ENCODE assay signal across 25 cellular contexts in the genomic region with DNA sequence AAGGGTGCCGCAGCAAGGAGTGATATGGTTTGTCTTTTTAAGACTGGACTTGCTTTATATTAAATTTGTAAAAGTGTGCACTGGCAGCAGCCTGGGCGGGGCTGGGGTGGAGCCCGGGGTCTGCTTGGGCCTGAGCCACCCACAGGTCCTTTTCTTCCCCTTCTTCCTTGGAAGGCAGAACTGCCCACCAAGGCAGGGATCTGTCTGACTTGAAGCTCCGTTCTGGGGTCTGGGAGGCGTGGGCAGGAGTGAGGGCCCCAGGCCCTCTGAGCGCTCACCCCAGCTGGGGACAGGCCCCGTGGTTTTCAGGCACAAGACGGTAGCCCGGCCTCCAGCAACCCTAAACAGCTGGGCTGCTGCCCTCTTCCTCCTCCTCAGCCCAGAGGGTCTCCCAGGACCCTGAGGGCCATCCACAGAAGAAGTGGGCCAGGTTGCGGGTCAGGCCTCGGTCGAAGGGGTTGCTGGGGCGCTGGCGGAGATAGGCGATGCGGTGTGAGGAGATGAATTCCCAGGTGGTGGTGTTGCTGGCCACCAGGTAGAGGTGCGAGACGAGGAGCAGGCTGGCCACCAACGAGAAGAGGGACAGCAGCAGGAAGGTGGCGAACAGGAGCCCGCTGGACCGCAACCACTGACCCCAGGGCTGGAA. TPM values are rescaled to one million over a fixed set of nuclear protein-coding genes. Genes with fewer than 3 reads are reported as not detected.
DNase-seq lines count a peak whose midpoint lies in the region; ATAC-seq and TF ChIP-seq lines count a peak whose summit lies in the region.
"Had no signal": no experiment of that assay in that cellular context is flagged by ENCODE, and none has a peak within 500 bp of the region (broad histone marks: within the 10 kb centered on the region; RNA-seq: fewer than 3 reads in every experiment).

No MANE protein-coding gene starts in this region.

- DNase-seq in T-helper 2 cell treated with Interferon-gamma antibody and Interleukin-4, amounts not matched to agents 5 μg/mL and 100 μg/mL, for 36 hours (ENCODE audit: low spot score), result no peak
- DNase-seq in T-helper 2 cell (no peak), T-helper 17 cell (no peak), mesothelial cell of epicardium (ENCODE audit: low spot score in 2 of 2, unreplicated experiment in 2 of 2) (no peak), NCI-H187 (lab: John Stamatoyannopoulos, UW) (no peak)
- no peak for DNase-seq in CD8-positive, alpha-beta memory T cell
- DNase-seq: 8988T; activated CD4-positive, CD25-positive, alpha-beta regulatory T cell treated with anti-CD3 and anti-CD28 coated beads, Interleukin-2, amount 50 U/mL, for 72 hours; activated CD8-positive, alpha-beta T cell treated with anti-CD3 and anti-CD28 coated beads, Interleukin-2, amount 10 ng/mL, durations not matched to agents 7 days and 5 days; activated naive CD8-positive, alpha-beta T cell treated with anti-CD3 and anti-CD28 coated beads, Interleukin-2, amount 10 ng/mL, durations not matched to agents 7 days and 5 days; activated T-cell treated with anti-CD3 and anti-CD28 coated beads, Interleukin-2, amount 50 U/mL, for 1 hour; AML-193; central memory CD4-positive, alpha-beta T cell; DMS79 treated with DMSO at 0.1 percent for 48 hours; NCI-H1048; NCI-H187 treated with DMSO at 0.1 percent for 48 hours; NCI-H226; nucleus accumbens had no signal

- peaks cover 20% of the 10 kb centered on the region for H3K4me1 ChIP-seq in CD8-positive, alpha-beta memory T cell (ENCODE audit: insufficient read depth, low read length)

- no peaks in the 10 kb centered on the region for H3K9me3 Mint-ChIP-seq in T-helper 2 cell treated with Interferon-gamma antibody and Interleukin-4, amounts not matched to agents 5 μg/mL and 100 μg/mL, for 36 hours
- H3K9me3 Mint-ChIP-seq in CD8-positive, alpha-beta memory T cell, result no peaks in the 10 kb centered on the region
- H3K9me3 Mint-ChIP-seq in mesothelial cell of epicardium, result no peaks in the 10 kb centered on the region
- H3K9me3 Mint-ChIP-seq: activated naive CD8-positive, alpha-beta T cell treated with anti-CD3 and anti-CD28 coated beads, Interleukin-2, amount 10 ng/mL, durations not matched to agents 7 days and 5 days; type B pancreatic cell had no signal

- peaks cover 2% of the 10 kb centered on the region for H3K36me3 Mint-ChIP-seq in T-helper 2 cell treated with Interferon-gamma antibody and Interleukin-4, amounts not matched to agents 5 μg/mL and 100 μg/mL, for 36 hours (ENCODE audit: low read depth)
- peaks cover 0 to 29% (median 0%) of the 10 kb centered on the region in 3 donors for H3K36me3 Mint-ChIP-seq in CD8-positive, alpha-beta memory T cell
- H3K36me3 Mint-ChIP-seq in T-helper 17 cell (ENCODE audit: low read depth) (no peaks in the 10 kb centered on the region), mesothelial cell of epicardium (no peaks in the 10 kb centered on the region)
- H3K36me3 Mint-ChIP-seq: type B pancreatic cell had no signal

- H3K36me3 ChIP-seq in CD8-positive, alpha-beta memory T cell (ENCODE audit: insufficient read depth, low read length), result no peaks in the 10 kb centered on the region

- no peak overlapping the region for H3K27ac Mint-ChIP-seq in T-helper 2 cell treated with Interferon-gamma antibody and Interleukin-4, amounts not matched to agents 5 μg/mL and 100 μg/mL, for 36 hours
- H3K27ac Mint-ChIP-seq in CD8-positive, alpha-beta memory T cell, result peak overlapping the region in 1 of 8 donors; percentile 35
- H3K27ac Mint-ChIP-seq in T-helper 17 cell (peak overlapping the region; percentile 61), mesothelial cell of epicardium (no peak overlapping the region)
- H3K27ac Mint-ChIP-seq: activated CD8-positive, alpha-beta T cell treated with anti-CD3 and anti-CD28 coated beads, Interleukin-2, amount 10 ng/mL, durations not matched to agents 7 days and 5 days; activated naive CD8-positive, alpha-beta T cell treated with anti-CD3 and anti-CD28 coated beads, Interleukin-2, amount 10 ng/mL, durations not matched to agents 7 days and 5 days; type B pancreatic cell had no signal

- no peaks in the 10 kb centered on the region for H3K27me3 Mint-ChIP-seq in T-helper 2 cell treated with Interferon-gamma antibody and Interleukin-4, amounts not matched to agents 5 μg/mL and 100 μg/mL, for 36 hours (ENCODE audit: low read depth)
- peaks cover 0 to 2% of the 10 kb centered on the region in 2 donors for H3K27me3 Mint-ChIP-seq in CD8-positive, alpha-beta memory T cell
- H3K27me3 Mint-ChIP-seq in T-helper 17 cell, result no peaks in the 10 kb centered on the region
- H3K27me3 Mint-ChIP-seq in mesothelial cell of epicardium (ENCODE audit: low read depth), result no peaks in the 10 kb centered on the region
- H3K27me3 Mint-ChIP-seq: activated naive CD8-positive, alpha-beta T cell treated with anti-CD3 and anti-CD28 coated beads, Interleukin-2, amount 10 ng/mL, durations not matched to agents 7 days and 5 days; type B pancreatic cell had no signal

- TF ChIP-seq CTCF in mesothelial cell of epicardium (IDR thresholded peaks at IDR 0.05; ENCODE audit: unreplicated experiment), result no peak

- no peak overlapping the region for H3K4me3 ChIP-seq in CD8-positive, alpha-beta memory T cell (ENCODE audit: low read length)
- H3K4me3 ChIP-seq: GM12878, lung, skin epidermis had no signal

- H3K9me3 ChIP-seq in CD8-positive, alpha-beta memory T cell (ENCODE audit: low read length), result no peaks in the 10 kb centered on the region
- H3K9me3 ChIP-seq in T-helper 17 cell (ENCODE audit: control insufficient read depth, low read length, poor library complexity, severe bottlenecking), result no peaks in the 10 kb centered on the region

- no peaks in the 10 kb centered on the region for H3K27me3 ChIP-seq in CD8-positive, alpha-beta memory T cell (ENCODE audit: insufficient read depth, low read length, poor library complexity, severe bottlenecking)

- peaks cover 24% of the 10 kb centered on the region for H3K4me1 Mint-ChIP-seq in T-helper 2 cell treated with Interferon-gamma antibody and Interleukin-4, amounts not matched to agents 5 μg/mL and 100 μg/mL, for 36 hours (ENCODE audit: low read depth)
- peaks cover 25 to 37% (median 30%) of the 10 kb centered on the region in 3 donors for H3K4me1 Mint-ChIP-seq in CD8-positive, alpha-beta memory T cell
- peaks cover 27% of the 10 kb centered on the region for H3K4me1 Mint-ChIP-seq in T-helper 17 cell
- peaks cover 23% of the 10 kb centered on the region for H3K4me1 Mint-ChIP-seq in mesothelial cell of epicardium

- peak overlapping the region; percentile 46 for H3K4me3 Mint-ChIP-seq in T-helper 2 cell treated with Interferon-gamma antibody and Interleukin-4, amounts not matched to agents 5 μg/mL and 100 μg/mL, for 36 hours
- H3K4me3 Mint-ChIP-seq in CD8-positive, alpha-beta memory T cell, result peak overlapping the region in 4 of 7 donors; percentile 27 to 41 (median 28)
- H3K4me3 Mint-ChIP-seq in T-helper 17 cell (no peak overlapping the region), mesothelial cell of epicardium (peak overlapping the region; percentile 33)
- H3K4me3 Mint-ChIP-seq: activated CD8-positive, alpha-beta T cell treated with anti-CD3 and anti-CD28 coated beads, Interleukin-2, amount 10 ng/mL, durations not matched to agents 7 days and 5 days; activated naive CD8-positive, alpha-beta T cell treated with anti-CD3 and anti-CD28 coated beads, Interleukin-2, amount 10 ng/mL, durations not matched to agents 7 days and 5 days; type B pancreatic cell had no signal

- CTCF ChIA-PET in CD8-positive, alpha-beta memory T cell (lab: Charles Lee), result interaction anchor here (0.5 kb wide), 1 partner anchor 61 kb away, joined by 3 read pairs; no protein-coding TSS in a partner anchor

- H3K27ac ChIP-seq in CD8-positive, alpha-beta memory T cell (ENCODE audit: low read depth, low read length), result no peak overlapping the region
- H3K27ac ChIP-seq: epithelial cell of prostate had no signal

- POLR2A ChIA-PET in CD8-positive, alpha-beta memory T cell (lab: Charles Lee), result no interaction called here

- no peak for ATAC-seq in T-helper 17 cell
- ATAC-seq in HG02642 (IDR thresholded peaks at IDR 0.05; ENCODE audit: poor library complexity, unreplicated experiment), result no peak
- ATAC-seq in HG03159 (IDR thresholded peaks at IDR 0.05; ENCODE audit: unreplicated experiment), result no peak
- ATAC-seq: activated CD8-positive, alpha-beta T cell treated with anti-CD3 and anti-CD28 coated beads, Interleukin-2, amount 10 ng/mL, durations not matched to agents 7 days and 5 days; GM12878 had no signal

RNA-seq across cellular contexts. Expression of gene ZDHHC12, which starts 3.0 kb away (rescaled TPM):
- total RNA-seq in CD8-positive, alpha-beta memory T cell, result 10 to 100 TPM; 76.1 to 82.0 TPM
- polyA plus RNA-seq in CD8-positive, alpha-beta memory T cell, result 67.3 TPM
- 10 to 100 TPM; 23.5 to 26.9 TPM for total RNA-seq in T-helper 17 cell
- 20.7 to 22.6 TPM (median 21.6 TPM) in 3 replicates for total RNA-seq in mesothelial cell of epicardium

RNA-seq across cellular contexts. Expression of gene PKN3, which starts 18.7 kb away (rescaled TPM):
- 1 to 10 TPM; 7.5 to 7.9 TPM for total RNA-seq in CD8-positive, alpha-beta memory T cell
- polyA plus RNA-seq in CD8-positive, alpha-beta memory T cell, result 1.4 TPM
- total RNA-seq in T-helper 17 cell (1 to 10 TPM in 1 of 2 donors, under 1 TPM in 1; 0.96 to 2.0 TPM), mesothelial cell of epicardium (5.2 to 6.6 TPM (median 5.9 TPM) in 3 replicates)

RNA-seq across cellular contexts. Expression of gene SET, which starts 31.9 kb away (rescaled TPM):
- total RNA-seq in CD8-positive, alpha-beta memory T cell, result 1,000 to 10,000 TPM in 1 of 2 experiments, 100 to 1,000 TPM in 1; 939 to 1,027 TPM
- polyA plus RNA-seq in CD8-positive, alpha-beta memory T cell, result 229 TPM
- total RNA-seq in T-helper 17 cell (100 to 1,000 TPM; 223 to 231 TPM), mesothelial cell of epicardium (443 to 471 TPM (median 467 TPM) in 3 replicates)

RNA-seq across cellular contexts. Expression of gene ZER1, which starts 50.8 kb away (rescaled TPM):
- total RNA-seq in CD8-positive, alpha-beta memory T cell, result 10 to 100 TPM; 18.3 to 18.7 TPM
- polyA plus RNA-seq in CD8-positive, alpha-beta memory T cell, result 46.2 TPM
- 10 to 100 TPM; 29.4 to 30.0 TPM for total RNA-seq in T-helper 17 cell
- total RNA-seq in mesothelial cell of epicardium, result 37.2 to 39.0 TPM (median 38.7 TPM) in 3 replicates
